8 cellular contexts compared by ENCODE assay signal in the genomic region with DNA sequence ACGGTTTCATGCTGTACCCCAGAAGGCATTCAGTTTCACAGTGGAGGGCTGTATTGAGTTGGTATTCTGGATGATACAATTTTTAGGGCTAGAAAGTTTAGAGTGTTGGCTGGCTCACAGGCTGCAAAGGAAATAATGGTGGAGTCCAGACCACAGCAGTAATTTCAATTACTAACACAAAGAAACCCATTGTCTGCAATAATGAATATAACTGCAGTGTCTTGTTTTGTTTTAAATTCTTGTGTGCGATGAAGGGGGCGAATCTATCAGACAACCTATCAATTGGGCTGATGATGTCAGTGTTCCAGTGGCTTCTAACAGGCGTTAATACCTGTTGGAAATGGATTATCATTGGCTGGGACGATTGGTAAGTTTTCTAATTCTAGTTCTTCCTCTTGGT.
DNase-seq lines count a peak whose midpoint lies in the region; ATAC-seq and TF ChIP-seq lines count a peak whose summit lies in the region.

No MANE protein-coding gene starts in this region.

- no peaks in the 10 kb centered on the region for H3K9me3 ChIP-seq in SK-N-MC (ENCODE audit: low read depth, low read length)

- H3K4me3 ChIP-seq in GM12865 (ENCODE audit: low read depth, low read length): peak overlapping the region; percentile 97
- peak overlapping the region; percentile 99 for H3K4me3 ChIP-seq in SK-N-MC
- H3K4me3 ChIP-seq in fibroblast of mammary gland (ENCODE audit: control insufficient read depth, low read depth, low read length): peak overlapping the region; percentile 93
- peak overlapping the region; percentile 97 for H3K4me3 ChIP-seq in rectal smooth muscle tissue (ENCODE audit: low read length)

- peaks cover 12% of the 10 kb centered on the region for H3K4me1 ChIP-seq in rectal smooth muscle tissue (ENCODE audit: control insufficient read depth, insufficient read depth, low read length)

- no peaks in the 10 kb centered on the region for H3K27me3 ChIP-seq in rectal smooth muscle tissue (ENCODE audit: control insufficient read depth, insufficient read depth, low read length)

- no peak for DNase-seq in GM12865 (ENCODE audit: low read depth)
- DNase-seq in SK-N-MC (ENCODE audit: low read depth, low spot score): no peak
- DNase-seq in fibroblast of mammary gland (ENCODE audit: low read depth): no peak
- DNase-seq in anterior cingulate cortex (lab: John Stamatoyannopoulos, UW): no peak
- DNase-seq in NCI-H82 treated with DMSO at 0.1 percent for 48 hours (lab: John Stamatoyannopoulos, UW; ENCODE audit: unreplicated experiment): no peak

- ATAC-seq in GM19324 (IDR thresholded peaks at IDR 0.05; ENCODE audit: low FRiP score, unreplicated experiment): no peak
- ATAC-seq in GM18870 (IDR thresholded peaks at IDR 0.05; ENCODE audit: unreplicated experiment): no peak

- TF ChIP-seq CTCF in GM12865 (IDR thresholded peaks at IDR 0.05; ENCODE audit: insufficient read depth, low read depth, low read length, missing control alignments) (no peak), fibroblast of mammary gland (conservative IDR thresholded peaks at IDR 0.05; ENCODE audit: control insufficient read depth, insufficient read depth, low read depth, low read length) (no peak)

- H3K27ac ChIP-seq in SK-N-MC: no peak overlapping the region
- peak overlapping the region; percentile 98 for H3K27ac ChIP-seq in rectal smooth muscle tissue (ENCODE audit: low read depth, low read length)

- peak overlapping the region; percentile 98 for H3K9ac ChIP-seq in SK-N-MC (ENCODE audit: insufficient read length)
- no peak overlapping the region for H3K9ac ChIP-seq in rectal smooth muscle tissue (ENCODE audit: low read length)

- H3K36me3 ChIP-seq in SK-N-MC (ENCODE audit: insufficient read depth, low read length) (no peaks in the 10 kb centered on the region; the same call in 1 of the 2 replicates), rectal smooth muscle tissue (ENCODE audit: control insufficient read depth, insufficient read depth, low read length) (no peaks in the 10 kb centered on the region)
